21 cellular contexts compared by ENCODE assay signal in the genomic region with DNA sequence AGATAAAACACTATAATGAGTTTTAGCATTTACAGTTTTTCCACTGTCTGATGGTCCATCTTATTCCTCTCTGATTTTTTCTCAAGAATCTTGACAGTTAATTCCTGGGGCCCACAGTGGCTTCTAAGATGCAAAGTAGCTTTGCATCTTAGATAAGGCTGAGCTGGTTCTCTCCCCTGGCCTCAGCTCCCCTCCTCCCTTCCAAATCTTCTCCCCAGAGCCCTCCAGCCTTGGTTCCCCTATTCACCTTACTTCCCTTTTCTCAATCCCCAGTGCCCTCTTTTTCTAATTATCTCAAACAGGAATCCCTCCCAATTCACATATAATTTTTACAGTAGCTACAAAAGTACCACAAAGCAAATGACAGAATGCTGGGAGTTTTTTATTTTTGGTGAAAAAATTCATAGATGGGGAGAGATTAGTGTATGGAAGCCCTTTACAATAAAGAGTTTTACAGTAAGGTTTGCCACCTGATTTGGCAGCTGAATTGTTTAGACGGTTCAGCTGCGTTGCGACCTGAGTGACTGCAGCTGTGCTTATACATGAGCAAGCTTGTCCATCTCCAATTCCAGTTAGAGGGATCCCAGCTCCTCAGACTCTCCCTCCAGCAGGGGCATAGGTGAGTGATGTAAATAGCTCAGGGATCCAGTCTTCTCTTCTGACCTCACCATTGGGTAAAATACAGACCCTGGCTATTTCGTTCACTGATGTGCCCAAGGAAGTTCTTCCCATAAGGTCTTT. TPM values are rescaled to one million over a fixed set of nuclear protein-coding genes. Genes with fewer than 3 reads are reported as not detected.
DNase-seq lines count a peak whose midpoint lies in the region; ATAC-seq and TF ChIP-seq lines count a peak whose summit lies in the region.
"Had no signal": no experiment of that assay in that cellular context is flagged by ENCODE, and none has a peak within 500 bp of the region (broad histone marks: within the 10 kb centered on the region; RNA-seq: fewer than 3 reads in every experiment).

No MANE protein-coding gene starts in this region.

- no peak for ATAC-seq in GM18907 (IDR thresholded peaks at IDR 0.05; ENCODE audit: unreplicated experiment)
- ATAC-seq: HepG2, Right ventricle myocardium inferior had no signal

- no peak overlapping the region for H3K4me3 Mint-ChIP-seq in activated naive CD4-positive, alpha-beta T cell treated with anti-CD3 and anti-CD28 coated beads, Interleukin-2, amount 50 U/mL, for 24 hours
- no peak overlapping the region for H3K4me3 Mint-ChIP-seq in CD8-positive, alpha-beta memory T cell
- H3K4me3 Mint-ChIP-seq: CD14-positive monocyte; T-helper 1 cell treated with Interleukin-12 subunit alpha and Interleukin-12 subunit beta and Interleukin-4 antibody, amounts not matched to agents 30 μg/mL and 1 μg/mL, for 36 hours had no signal

- WGBS in thyroid gland, 2 donors: 86 to 89% methylated on average over 4 of the region's 4 CpGs

- CTCF ChIA-PET in CD8-positive, alpha-beta memory T cell (lab: Charles Lee): interaction anchor here (2.1 kb wide), 1 partner anchor 13 kb away, joined by 7 read pairs; no protein-coding TSS in a partner anchor

- no peak for TF ChIP-seq CTCF in epithelial cell of esophagus (IDR thresholded peaks at IDR 0.05; ENCODE audit: insufficient read depth, low read depth, low read length, missing control alignments)
- TF ChIP-seq CTCF in thyroid gland (IDR thresholded peaks at IDR 0.05): no peak

- no peaks in the 10 kb centered on the region for H3K9me3 Mint-ChIP-seq in activated naive CD4-positive, alpha-beta T cell treated with anti-CD3 and anti-CD28 coated beads, Interleukin-2, amount 50 U/mL, for 24 hours
- H3K9me3 Mint-ChIP-seq in CD8-positive, alpha-beta memory T cell: no peaks in the 10 kb centered on the region
- H3K9me3 Mint-ChIP-seq: T-helper 1 cell treated with Interleukin-12 subunit alpha and Interleukin-12 subunit beta and Interleukin-4 antibody, amounts not matched to agents 30 μg/mL and 1 μg/mL, for 36 hours had no signal

- H3K36me3 ChIP-seq in SJCRH30: no peaks in the 10 kb centered on the region
- H3K36me3 ChIP-seq in CD8-positive, alpha-beta memory T cell (ENCODE audit: insufficient read depth, low read length): peaks cover 7% of the 10 kb centered on the region
- H3K36me3 ChIP-seq in thyroid gland: no peaks in the 10 kb centered on the region

- H3K27ac Mint-ChIP-seq in activated naive CD4-positive, alpha-beta T cell treated with anti-CD3 and anti-CD28 coated beads, Interleukin-2, amount 50 U/mL, for 24 hours: peak overlapping the region; percentile 59
- peak overlapping the region in 2 of 8 donors; percentile 10 to 68 for H3K27ac Mint-ChIP-seq in CD8-positive, alpha-beta memory T cell
- H3K27ac Mint-ChIP-seq: T-helper 1 cell treated with Interleukin-12 subunit alpha and Interleukin-12 subunit beta and Interleukin-4 antibody, amounts not matched to agents 30 μg/mL and 1 μg/mL, for 36 hours had no signal

- H3K27me3 ChIP-seq in SJCRH30 (no peaks in the 10 kb centered on the region), thyroid gland (no peaks in the 10 kb centered on the region)
- H3K27me3 ChIP-seq in CD8-positive, alpha-beta memory T cell (ENCODE audit: insufficient read depth, low read length, poor library complexity, severe bottlenecking): no peaks in the 10 kb centered on the region
- H3K27me3 ChIP-seq: hepatocyte had no signal

- intact Hi-C loops in thyroid gland (cut with DNase I): no loop called here

- no peaks in the 10 kb centered on the region for H3K4me1 Mint-ChIP-seq in activated naive CD4-positive, alpha-beta T cell treated with anti-CD3 and anti-CD28 coated beads, Interleukin-2, amount 50 U/mL, for 24 hours
- H3K4me1 Mint-ChIP-seq in CD8-positive, alpha-beta memory T cell: no peaks in the 10 kb centered on the region

- TF ChIP-seq POLR2A in thyroid gland (IDR thresholded peaks at IDR 0.05): no peak

- no peaks in the 10 kb centered on the region for H3K9me3 ChIP-seq in SJCRH30 (replicated peaks)
- H3K9me3 ChIP-seq in CD8-positive, alpha-beta memory T cell (ENCODE audit: low read length): no peaks in the 10 kb centered on the region
- H3K9me3 ChIP-seq in thyroid gland: no peaks in the 10 kb centered on the region

- H3K27me3 Mint-ChIP-seq in activated naive CD4-positive, alpha-beta T cell treated with anti-CD3 and anti-CD28 coated beads, Interleukin-2, amount 50 U/mL, for 24 hours: no peaks in the 10 kb centered on the region
- peaks cover 0 to 3% of the 10 kb centered on the region in 2 donors for H3K27me3 Mint-ChIP-seq in CD8-positive, alpha-beta memory T cell

- DNase-seq in activated naive CD4-positive, alpha-beta T cell treated with Interleukin-2 at 50 U/mL for 16 hours: no peak
- peak; percentile 47 to 67 for DNase-seq in SJCRH30
- DNase-seq in epithelial cell of esophagus (ENCODE audit: low read depth): peak; percentile 19
- DNase-seq in CD8-positive, alpha-beta memory T cell: no peak
- no peak for DNase-seq in NCI-H1092 treated with DMSO at 0.1 percent for 48 hours (lab: John Stamatoyannopoulos, UW)
- DNase-seq in thyroid gland: no peak
- DNase-seq: islet precursor cell, NCI-H146, NCI-H226 had no signal

- peaks cover 9% of the 10 kb centered on the region for H3K36me3 Mint-ChIP-seq in activated naive CD4-positive, alpha-beta T cell treated with anti-CD3 and anti-CD28 coated beads, Interleukin-2, amount 50 U/mL, for 24 hours
- peaks cover 0 to 74% (median 7%) of the 10 kb centered on the region in 3 donors for H3K36me3 Mint-ChIP-seq in CD8-positive, alpha-beta memory T cell
- H3K36me3 Mint-ChIP-seq: CD14-positive monocyte had no signal

- H3K4me3 ChIP-seq in SJCRH30 (no peak overlapping the region), epithelial cell of esophagus (ENCODE audit: low read length) (no peak overlapping the region), thyroid gland (replicated peaks in 1 of 3) (no peak overlapping the region)
- no peak overlapping the region for H3K4me3 ChIP-seq in CD8-positive, alpha-beta memory T cell (ENCODE audit: low read length)
- H3K4me3 ChIP-seq: coronary artery, hepatocyte had no signal

- POLR2A ChIA-PET in CD8-positive, alpha-beta memory T cell (lab: Charles Lee): no interaction called here

- peak overlapping the region; percentile 95; the same call in 1 of the 2 replicates for H3K27ac ChIP-seq in SJCRH30
- H3K27ac ChIP-seq in CD8-positive, alpha-beta memory T cell (ENCODE audit: low read depth, low read length): no peak overlapping the region
- no peak overlapping the region for H3K27ac ChIP-seq in thyroid gland
- H3K27ac ChIP-seq: coronary artery, hepatocyte had no signal

- H3K4me1 ChIP-seq in SJCRH30: peaks cover 53% of the 10 kb centered on the region
- no peaks in the 10 kb centered on the region for H3K4me1 ChIP-seq in CD8-positive, alpha-beta memory T cell (ENCODE audit: insufficient read depth, low read length)
- H3K4me1 ChIP-seq in thyroid gland: no peaks in the 10 kb centered on the region

RNA-seq across cellular contexts. Expression of a gene that starts 51.4 kb away (rescaled TPM):
- not detected in 2 replicates for total RNA-seq in SJCRH30 (2014; rRNA removed; shearing (Covaris generic))
- total RNA-seq in CD8-positive, alpha-beta memory T cell: not detected
- not detected for polyA plus RNA-seq in CD8-positive, alpha-beta memory T cell
- 10 to 100 TPM in 2 of 4 donors, 1 to 10 TPM in 2; 1.7 to 24.4 (median 16.1) TPM for total RNA-seq in thyroid gland
- total RNA-seq: A673; activated CD8-positive, alpha-beta memory T cell treated with anti-CD3 and anti-CD28 coated beads for 36 hours; M059J had no signal
- polyA plus RNA-seq: CD14-positive monocyte, mammary epithelial cell had no signal

Comparison
In these comparisons a context has a peak if more than half of its experiments do, and no peak if none do; other contexts are left out.
1. DNase-seq: peak in SJCRH30 (2 of 2) and epithelial cell of esophagus (single experiment); none in activated naive CD4-positive, alpha-beta T cell treated with Interleukin-2 at 50 U/mL for 16 hours (single experiment), CD8-positive, alpha-beta memory T cell (0 of 5), NCI-H1092 treated with DMSO at 0.1 percent for 48 hours (single experiment) and thyroid gland (0 of 2).